Comparison of ENCODE assay signal across 18 cellular contexts in the genomic region with DNA sequence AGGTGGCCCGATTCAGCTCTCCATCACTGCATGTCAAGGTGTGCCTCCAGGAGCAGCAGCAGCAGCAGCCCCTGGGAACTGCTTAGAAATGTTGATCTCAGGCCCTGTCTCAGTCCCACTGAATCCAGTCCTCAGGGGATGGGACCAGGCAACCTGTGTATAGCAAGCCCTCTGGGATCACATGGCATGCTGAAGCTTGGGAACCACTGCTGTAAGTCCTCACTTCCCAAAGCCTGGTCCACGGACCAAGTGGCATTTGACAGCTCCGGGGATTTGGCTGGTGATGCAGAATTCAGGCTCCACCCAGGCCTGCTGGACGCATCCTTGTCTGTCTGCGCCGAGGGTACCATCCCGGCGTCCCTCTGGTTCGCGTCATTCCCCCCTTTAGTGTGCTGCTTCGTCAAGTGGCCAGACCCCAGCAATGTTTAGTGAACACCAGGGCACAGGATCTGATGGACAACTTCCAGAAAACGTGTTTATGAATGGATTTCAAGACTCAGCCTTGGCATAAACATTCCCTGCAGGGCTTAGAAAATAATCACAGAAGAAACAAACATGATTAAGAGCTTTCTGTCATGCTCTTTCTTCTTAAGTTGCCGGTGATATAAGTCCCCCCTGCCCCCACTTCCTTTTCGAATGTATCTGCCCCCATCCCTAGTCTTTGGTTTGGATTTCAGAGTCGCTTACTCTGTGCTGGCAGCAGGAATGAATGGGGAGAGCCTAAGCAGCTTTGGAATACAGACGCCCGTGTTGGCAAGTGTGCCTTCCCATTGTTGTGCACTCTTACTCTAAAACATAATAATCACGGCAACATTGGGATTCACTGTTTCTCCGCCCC.
DNase-seq lines count a peak whose midpoint lies in the region; ATAC-seq and TF ChIP-seq lines count a peak whose summit lies in the region.
"Had no signal": no experiment of that assay in that cellular context is flagged by ENCODE, and none has a peak within 500 bp of the region (broad histone marks: within the 10 kb centered on the region; RNA-seq: fewer than 3 reads in every experiment).

No MANE protein-coding gene starts in this region.

- H3K27me3 ChIP-seq in SJSA1 (replicated peaks) (no peaks in the 10 kb centered on the region), hepatocyte (no peaks in the 10 kb centered on the region), neuronal stem cell (ENCODE audit: control insufficient read depth in 3 of 3, insufficient read depth in 3 of 3, low read depth in 1 of 3, low read length in 3 of 3) (no peaks in the 10 kb centered on the region)
- H3K27me3 ChIP-seq: BE2C had no signal

- peaks cover 19% of the 10 kb centered on the region for H3K36me3 Mint-ChIP-seq in progenitor cell of endocrine pancreas (ENCODE audit: insufficient read depth)

- no peak for ATAC-seq in left lobe of liver
- ATAC-seq: GM12878, SK-N-SH treated with all-trans-retinoic acid at 6 μM for 48 hours had no signal

- no peak overlapping the region for H3K9ac ChIP-seq in neuronal stem cell (ENCODE audit: low read depth, low read length, poor library complexity)

- peaks cover 8% of the 10 kb centered on the region for H3K9me3 Mint-ChIP-seq in progenitor cell of endocrine pancreas (ENCODE audit: low read depth)

- no peak overlapping the region for H2BK5ac ChIP-seq in neuronal stem cell (ENCODE audit: low read length)

- H3K27ac ChIP-seq in SJSA1 (0 out of 2 replicates have a peak overlapping the region, but pooled peaks have one; percentile 8), hepatocyte (no peak overlapping the region), neuronal stem cell (replicated peaks; ENCODE audit: low read length) (no peak overlapping the region)

- WGBS in hepatocyte (ENCODE audit: low lambda C conversion rate, missing lambda C conversion rate), result 68% methylated on average over 19 of the region's 19 CpGs
- no CpG with 5 or more reads among the region's 19 CpGs for WGBS in neuronal stem cell (ENCODE audit: extremely low coverage in 2 of 2, insufficient read length in 2 of 2, insufficient replicate concordance in 1 of 2), 2 donors

- H3K18ac ChIP-seq in neuronal stem cell (ENCODE audit: low read length), result peak overlapping the region; percentile 20

- no peak overlapping the region for H3K4me3 ChIP-seq in SJSA1
- no peak overlapping the region for H3K4me3 ChIP-seq in hepatocyte
- H3K4me3 ChIP-seq in neuronal stem cell (ENCODE audit: low read length in 2 of 2), result no peak overlapping the region
- H3K4me3 ChIP-seq: GM12878 had no signal

- H3K4ac ChIP-seq in neuronal stem cell (ENCODE audit: low read length), result no peak overlapping the region

- no peak overlapping the region for H2BK120ac ChIP-seq in neuronal stem cell (ENCODE audit: low read depth, low read length)

- H3K4me2 ChIP-seq in hepatocyte (peak overlapping the region; percentile 36), neuronal stem cell (ENCODE audit: insufficient read depth, low read length, poor library complexity, severe bottlenecking) (no peak overlapping the region)

- no peaks in the 10 kb centered on the region for H3K4me1 Mint-ChIP-seq in progenitor cell of endocrine pancreas (ENCODE audit: low read depth)
- H3K4me1 Mint-ChIP-seq: CD4-positive, alpha-beta memory T cell had no signal

- peaks cover 44% of the 10 kb centered on the region for H3K36me3 ChIP-seq in SJSA1
- no peaks in the 10 kb centered on the region for H3K36me3 ChIP-seq in hepatocyte (replicated peaks; ENCODE audit: insufficient read depth, low read depth)
- H3K36me3 ChIP-seq in neuronal stem cell (replicated peaks in 1 of 2; ENCODE audit: control insufficient read depth in 2 of 2, insufficient read depth in 2 of 2, low read length in 2 of 2), result peaks cover 9 to 83% of the 10 kb centered on the region in 2 donors
- H3K36me3 ChIP-seq: BE2C had no signal

- no peak overlapping the region for H4K8ac ChIP-seq in neuronal stem cell (ENCODE audit: low read depth, low read length)

- no peaks in the 10 kb centered on the region for H3K27me3 Mint-ChIP-seq in progenitor cell of endocrine pancreas

- H3K9me3 ChIP-seq in SJSA1 (replicated peaks) (no peaks in the 10 kb centered on the region), hepatocyte (ENCODE audit: low read depth) (no peaks in the 10 kb centered on the region), neuronal stem cell (replicated peaks in 1 of 2; ENCODE audit: control insufficient read depth in 2 of 2, insufficient read depth in 1 of 2, low read depth in 1 of 2, low read length in 2 of 2) (peaks cover 4 to 18% of the 10 kb centered on the region in 2 donors)

- DNase-seq in H4 (ENCODE audit: low spot score), result peak; percentile 48
- peak; percentile 59 to 73 for DNase-seq in SJSA1 (ENCODE audit: low read depth in 1 of 2, low spot score in 2 of 2)
- DNase-seq in hepatocyte (ENCODE audit: low spot score), result no peak
- no peak for DNase-seq in neuronal stem cell (ENCODE audit: low spot score)
- no peak for DNase-seq in amygdala (lab: John Stamatoyannopoulos, UW)
- DNase-seq in progenitor cell of endocrine pancreas (ENCODE audit: low spot score, unreplicated experiment), result no peak
- no peak for DNase-seq in left lobe of liver (ENCODE audit: low spot score)
- DNase-seq: BE2C; CD4-positive, alpha-beta memory T cell; DMS79 treated with DMSO at 0.1 percent for 48 hours; KBM-7; NCI-H1048; NCI-H146; NCI-H2081; NCI-H69; SHP77 had no signal

- no peak overlapping the region for H3K23ac ChIP-seq in neuronal stem cell (ENCODE audit: low read depth, low read length, poor library complexity)

- H4K20me1 ChIP-seq in hepatocyte (ENCODE audit: insufficient read depth, poor library complexity, severe bottlenecking), result no peaks in the 10 kb centered on the region

- no peak overlapping the region for H2AK5ac ChIP-seq in neuronal stem cell (ENCODE audit: low read depth, low read length)

- no peaks in the 10 kb centered on the region for H3K9me2 ChIP-seq in hepatocyte (replicated peaks; ENCODE audit: insufficient read depth)

- no peak overlapping the region for H4K91ac ChIP-seq in neuronal stem cell (ENCODE audit: low read depth, low read length, poor library complexity)

- H2AFZ ChIP-seq in hepatocyte (no peak overlapping the region), neuronal stem cell (ENCODE audit: low read length) (no peak overlapping the region)

- H3K4me1 ChIP-seq in SJSA1 (replicated peaks) (peaks cover 24% of the 10 kb centered on the region), hepatocyte (ENCODE audit: insufficient read depth) (peaks cover 4% of the 10 kb centered on the region), neuronal stem cell (ENCODE audit: control insufficient read depth in 2 of 2, insufficient read depth in 1 of 2, low read depth in 1 of 2, low read length in 2 of 2) (peaks cover under 1 to 13% of the 10 kb centered on the region in 2 donors)

- H3K14ac ChIP-seq in neuronal stem cell (ENCODE audit: low read length), result no peak overlapping the region

- no peak for TF ChIP-seq CTCF in hepatocyte (IDR thresholded peaks at IDR 0.05; ENCODE audit: poor library complexity)
- no peak for TF ChIP-seq CTCF in progenitor cell of endocrine pancreas (IDR thresholded peaks at IDR 0.05; ENCODE audit: unreplicated experiment)

- no peak overlapping the region for H3K4me3 Mint-ChIP-seq in progenitor cell of endocrine pancreas (ENCODE audit: low read depth)
- H3K4me3 Mint-ChIP-seq: CD4-positive, alpha-beta memory T cell had no signal

- no peak overlapping the region for H3K27ac Mint-ChIP-seq in progenitor cell of endocrine pancreas
- H3K27ac Mint-ChIP-seq: CD4-positive, alpha-beta memory T cell had no signal

- H3K79me1 ChIP-seq in neuronal stem cell (ENCODE audit: low read depth, low read length), result no peaks in the 10 kb centered on the region

- no peak overlapping the region for H2BK15ac ChIP-seq in neuronal stem cell (ENCODE audit: low read length)

- H3K79me2 ChIP-seq in hepatocyte, result no peaks in the 10 kb centered on the region

- no peak overlapping the region for H2BK12ac ChIP-seq in neuronal stem cell (ENCODE audit: low read length)

Comparison
In these comparisons a context has a peak if more than half of its experiments do, and no peak if none do; other contexts are left out.
1. DNase-seq: peak in H4 (single experiment) and SJSA1 (2 of 2); none in hepatocyte (single experiment), neuronal stem cell (single experiment), amygdala (0 of 56), progenitor cell of endocrine pancreas (single experiment) and left lobe of liver (single experiment).